2 cellular contexts compared by ENCODE assay signal in genomic region chr1:6869002-6869380, GRCh38.
TF ChIP-seq lines count a peak whose summit lies in the region.

No MANE protein-coding gene starts in this region.

TF ChIP-seq in SK-N-SH, 30 proteins besides CTCF, POLR2A, EP300 and RAD21 (continued from another document):
- TF ChIP-seq POLR2AphosphoS5 (IDR thresholded peaks at IDR 0.05; ENCODE audit: low read depth, low read length) = no peak
- no peak for TF ChIP-seq RXRA (IDR thresholded peaks at IDR 0.05; ENCODE audit: borderline replicate concordance, low read depth)

TF ChIP-seq in SK-N-SH treated with all-trans-retinoic acid at 6 μM for 48 hours, 23 proteins besides CTCF, POLR2A, EP300 and RAD21 (continued from another document):
- TF ChIP-seq POU6F1 (CRISPR knock-in tag; IDR thresholded peaks at IDR 0.05; ENCODE audit: borderline replicate concordance, low read depth) = no peak
- no peak for TF ChIP-seq ZFP30 (CRISPR knock-in tag; IDR thresholded peaks at IDR 0.05)
- no peak for TF ChIP-seq ZNF70 (CRISPR knock-in tag; IDR thresholded peaks at IDR 0.05)
- TF ChIP-seq GLIS3 (CRISPR knock-in tag; IDR thresholded peaks at IDR 0.05) = no peak
- no peak for TF ChIP-seq PATZ1 (CRISPR knock-in tag; IDR thresholded peaks at IDR 0.05; ENCODE audit: borderline replicate concordance)
- TF ChIP-seq TSHZ2 (CRISPR knock-in tag; IDR thresholded peaks at IDR 0.05) = no peak
- TF ChIP-seq ARNTL (CRISPR knock-in tag; IDR thresholded peaks at IDR 0.05; ENCODE audit: borderline replicate concordance, low read depth) = no peak
- no peak for TF ChIP-seq ZFP3 (CRISPR knock-in tag; IDR thresholded peaks at IDR 0.05)
- no peak for TF ChIP-seq ZNF565 (CRISPR knock-in tag; conservative IDR thresholded peaks at IDR 0.05; ENCODE audit: low read depth)
- no peak for TF ChIP-seq BACH2 (CRISPR knock-in tag; IDR thresholded peaks at IDR 0.05; ENCODE audit: borderline replicate concordance)
TF ChIP-seq in SK-N-SH treated with all-trans-retinoic acid at 6 μM for 48 hours: peak in this region for 0.
